30 cellular contexts compared by ENCODE assay signal in the genomic region with DNA sequence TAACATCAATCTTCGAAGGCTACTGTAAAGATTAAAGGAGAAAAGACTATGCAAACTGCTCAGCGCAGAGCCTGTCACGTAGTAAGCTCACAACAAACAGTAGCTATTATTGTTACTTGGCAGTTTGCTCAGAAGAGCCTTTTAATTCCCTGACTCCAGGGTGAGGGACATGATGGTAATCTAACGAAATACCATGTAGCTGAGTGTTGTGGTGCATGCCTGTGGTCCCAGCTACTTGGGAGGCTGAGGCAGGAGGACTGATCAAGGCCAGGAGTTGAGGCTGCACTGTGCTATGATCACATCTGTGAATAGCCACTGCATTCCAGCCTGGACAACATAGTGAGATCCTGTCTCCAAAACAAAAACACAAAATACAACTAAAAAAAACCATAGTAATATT. TPM values are rescaled to one million over a fixed set of nuclear protein-coding genes. Genes with fewer than 3 reads are reported as not detected.
DNase-seq lines count a peak whose midpoint lies in the region; ATAC-seq and TF ChIP-seq lines count a peak whose summit lies in the region.
"Had no signal": no experiment of that assay in that cellular context is flagged by ENCODE, and none has a peak within 500 bp of the region (broad histone marks: within the 10 kb centered on the region; RNA-seq: fewer than 3 reads in every experiment).

No MANE protein-coding gene starts in this region.

- H3K79me2 ChIP-seq in trophoblast cell (ENCODE audit: control insufficient read depth, insufficient read depth, low read length, poor library complexity), result no peaks in the 10 kb centered on the region

- H3K4me1 ChIP-seq in right atrium auricular region (peaks cover 0 to 13% of the 10 kb centered on the region in 2 donors), heart left ventricle (peaks cover 0 to 22% (median 7%) of the 10 kb centered on the region in 12 donors), trophoblast cell (ENCODE audit: control insufficient read depth in 1 of 2, insufficient read depth in 2 of 2, low read length in 2 of 2) (peaks cover 10 to 15% of the 10 kb centered on the region in 2 experiments), vagina (peaks cover 48% of the 10 kb centered on the region), adrenal gland (replicated peaks in 1 of 2) (peaks cover 0 to 9% of the 10 kb centered on the region in 2 donors)
- H3K4me1 ChIP-seq: SJCRH30 had no signal

- TF ChIP-seq CTCF in right atrium auricular region (IDR thresholded peaks at IDR 0.05) (no peak), heart left ventricle (IDR thresholded peaks at IDR 0.05) (no peak), vagina (IDR thresholded peaks at IDR 0.05) (no peak), adrenal gland (IDR thresholded peaks at IDR 0.05) (no peak)

- no peak for ATAC-seq in heart left ventricle
- ATAC-seq: natural killer cell; stimulated activated memory B cell treated with anti-CD40 and anti-IgM and Interleukin-4, amounts not matched to agents 10 μg/mL and 1 μg/mL and 100 μg/mL, for 72 hours; T-cell had no signal

- H3K36me3 Mint-ChIP-seq in activated naive CD8-positive, alpha-beta T cell treated with anti-CD3 and anti-CD28 coated beads for 36 hours, result peaks cover 35% of the 10 kb centered on the region

- no peak overlapping the region for H4K8ac ChIP-seq in trophoblast cell (ENCODE audit: low read depth, low read length)

- H3K4me3 Mint-ChIP-seq in activated naive CD8-positive, alpha-beta T cell treated with anti-CD3 and anti-CD28 coated beads for 36 hours, result no peak overlapping the region
- H3K4me3 Mint-ChIP-seq: activated T-cell treated with anti-CD3 and anti-CD28 coated beads, Interleukin-2, amount 50 U/mL, for 24 hours; CD8-positive, alpha-beta memory T cell; immature natural killer cell; natural killer cell; stimulated activated memory B cell treated with anti-CD40 and anti-IgM and Interleukin-4, amounts not matched to agents 10 μg/mL and 1 μg/mL and 100 μg/mL, for 72 hours; T-cell had no signal

- no peaks in the 10 kb centered on the region for H3K27me3 Mint-ChIP-seq in activated naive CD8-positive, alpha-beta T cell treated with anti-CD3 and anti-CD28 coated beads for 36 hours
- H3K27me3 Mint-ChIP-seq: activated T-cell treated with anti-CD3 and anti-CD28 coated beads, Interleukin-2, amount 50 U/mL, for 24 hours; CD8-positive, alpha-beta memory T cell; stimulated activated memory B cell treated with anti-CD40 and anti-IgM and Interleukin-4, amounts not matched to agents 10 μg/mL and 1 μg/mL and 100 μg/mL, for 72 hours; T-cell had no signal

- no peak overlapping the region for H2BK120ac ChIP-seq in trophoblast cell (ENCODE audit: insufficient read depth, low read length, poor library complexity)

- H3K4me1 Mint-ChIP-seq in activated naive CD8-positive, alpha-beta T cell treated with anti-CD3 and anti-CD28 coated beads for 36 hours, result no peaks in the 10 kb centered on the region
- H3K4me1 Mint-ChIP-seq: CD8-positive, alpha-beta memory T cell; immature natural killer cell; natural killer cell; stimulated activated memory B cell treated with anti-CD40 and anti-IgM and Interleukin-4, amounts not matched to agents 10 μg/mL and 1 μg/mL and 100 μg/mL, for 72 hours; T-cell had no signal

- no peak overlapping the region for H2BK5ac ChIP-seq in trophoblast cell (ENCODE audit: low read depth, low read length, poor library complexity)

- 93 to 97% (median 95%) methylated on average over 4 of the region's 4 CpGs for WGBS in heart left ventricle, 4 donors
- no CpG with 5 or more reads among the region's 4 CpGs for WGBS in trophoblast cell (ENCODE audit: extremely low coverage, insufficient coverage, insufficient read length)
- WGBS in adrenal gland, 4 donors, result 91 to 96% (median 93%) methylated on average over 4 of the region's 4 CpGs

- no peak overlapping the region for H2AFZ ChIP-seq in trophoblast cell (ENCODE audit: insufficient read depth, low read length, poor library complexity)

- intact Hi-C loops in heart left ventricle (cut with DNase I), result no loop called here
- intact Hi-C loops in vagina (cut with DNase I), result loop anchor here (5.0 to 10.0 kb wide), 2 partner anchors 60 to 142 kb away; no protein-coding TSS in a partner anchor
- intact Hi-C loops in adrenal gland (cut with DNase I), result loop anchor here in 1 of 2 donors (5.0 kb wide), 1 partner anchor 60 kb away; no protein-coding TSS in a partner anchor

- DNase-seq in right atrium auricular region (ENCODE audit: low spot score) (no peak), heart left ventricle (no peak), trophoblast cell (peak; percentile 88 to 94), vagina (ENCODE audit: extremely low spot score in 2 of 2) (no peak), SIG-M5 treated with dmso at 0.1 percent for 504 hours (lab: John Stamatoyannopoulos, UW; ENCODE audit: unreplicated experiment) (no peak), adrenal gland (no peak)
- no peak for DNase-seq in activated naive CD8-positive, alpha-beta T cell treated with anti-CD3 and anti-CD28 coated beads for 36 hours
- DNase-seq: activated CD4-positive, CD25-positive, alpha-beta regulatory T cell treated with anti-CD3 and anti-CD28 coated beads, Interleukin-2, amount 50 U/mL, for 72 hours; activated naive CD4-positive, alpha-beta T cell; activated T-cell treated with anti-CD3 and anti-CD28 coated beads, Interleukin-2, amount 50 U/mL, for 24 hours; CD8-positive, alpha-beta memory T cell; foreskin fibroblast; hippocampal formation; immature natural killer cell; KG1; natural killer cell; NCI-H146; NCI-H524; Peyer's patch; retina; SJCRH30; stimulated activated CD4-positive, alpha-beta T cell treated with anti-CD3 and anti-CD28 coated beads, Interleukin-4, amount 100 ng/mL, for 1 hour; T-cell had no signal

- H3K27ac ChIP-seq in right atrium auricular region (peak overlapping the region; percentile 54 to 70), heart left ventricle (peak overlapping the region in 1 of 12 donors; percentile 44), cingulate gyrus (ENCODE audit: low read depth, low read length) (peak overlapping the region; percentile 90), trophoblast cell (ENCODE audit: low read depth, low read length) (no peak overlapping the region), vagina (peak overlapping the region; percentile 82), adrenal gland (peak overlapping the region in 2 of 5 donors; percentile 53 to 69)
- H3K27ac ChIP-seq: 22Rv1, SJCRH30 had no signal

- no peak overlapping the region for H4K91ac ChIP-seq in trophoblast cell (ENCODE audit: low read depth, low read length)

- H4K12ac ChIP-seq in trophoblast cell (ENCODE audit: low read depth, low read length), result no peak overlapping the region

- no peak overlapping the region for H3K14ac ChIP-seq in trophoblast cell (ENCODE audit: low read length)

- H3K27ac Mint-ChIP-seq in activated naive CD8-positive, alpha-beta T cell treated with anti-CD3 and anti-CD28 coated beads for 36 hours, result no peak overlapping the region
- H3K27ac Mint-ChIP-seq: activated T-cell treated with anti-CD3 and anti-CD28 coated beads, Interleukin-2, amount 50 U/mL, for 24 hours; CD8-positive, alpha-beta memory T cell; immature natural killer cell; natural killer cell; stimulated activated memory B cell treated with anti-CD40 and anti-IgM and Interleukin-4, amounts not matched to agents 10 μg/mL and 1 μg/mL and 100 μg/mL, for 72 hours; T-cell had no signal

- no peak for TF ChIP-seq POLR2A in heart left ventricle (IDR thresholded peaks at IDR 0.05)
- TF ChIP-seq POLR2A in vagina (IDR thresholded peaks at IDR 0.05), result no peak
- TF ChIP-seq POLR2A in adrenal gland (IDR thresholded peaks at IDR 0.05), result no peak

- no peak overlapping the region for H3K9ac ChIP-seq in trophoblast cell (ENCODE audit: low read length)

- no peak overlapping the region for H3K4ac ChIP-seq in trophoblast cell (ENCODE audit: low read depth, low read length)

- H3K9me3 Mint-ChIP-seq in activated naive CD8-positive, alpha-beta T cell treated with anti-CD3 and anti-CD28 coated beads for 36 hours, result peaks cover 10% of the 10 kb centered on the region

- H3K36me3 ChIP-seq in right atrium auricular region (peaks cover 53% of the 10 kb centered on the region), heart left ventricle (peaks cover 3 to 90% (median 74%) of the 10 kb centered on the region in 9 donors), trophoblast cell (ENCODE audit: control insufficient read depth in 1 of 2, insufficient read depth in 2 of 2, low read length in 2 of 2) (peaks cover 21 to 41% of the 10 kb centered on the region in 2 experiments), vagina (peaks cover 0 to 31% of the 10 kb centered on the region in 2 donors), adrenal gland (replicated peaks in 1 of 2) (peaks cover 0 to 48% of the 10 kb centered on the region in 2 donors)

- no peak overlapping the region for H2AK5ac ChIP-seq in trophoblast cell (ENCODE audit: low read length)

- no peaks in the 10 kb centered on the region for H3K79me1 ChIP-seq in trophoblast cell (ENCODE audit: low read length)

- no peaks in the 10 kb centered on the region for H3K27me3 ChIP-seq in right atrium auricular region
- H3K27me3 ChIP-seq in heart left ventricle, result no peaks in the 10 kb centered on the region
- H3K27me3 ChIP-seq in trophoblast cell (ENCODE audit: insufficient read depth, low read length), result no peaks in the 10 kb centered on the region
- no peaks in the 10 kb centered on the region for H3K27me3 ChIP-seq in vagina
- no peaks in the 10 kb centered on the region for H3K27me3 ChIP-seq in adrenal gland
- H3K27me3 ChIP-seq: Peyer's patch, SJCRH30 had no signal

- H3K18ac ChIP-seq in trophoblast cell (ENCODE audit: low read length), result no peak overlapping the region

- no peak overlapping the region for H2BK12ac ChIP-seq in trophoblast cell (ENCODE audit: low read length)

- H3K9me3 ChIP-seq in right atrium auricular region, result peaks cover 0 to 15% of the 10 kb centered on the region in 2 donors
- H3K9me3 ChIP-seq in heart left ventricle, result peaks cover 0 to 15% (median 4%) of the 10 kb centered on the region in 12 donors
- peaks cover 1% of the 10 kb centered on the region for H3K9me3 ChIP-seq in trophoblast cell (ENCODE audit: insufficient read depth, low read depth, low read length)
- peaks cover 3% of the 10 kb centered on the region for H3K9me3 ChIP-seq in vagina
- H3K9me3 ChIP-seq in adrenal gland (replicated peaks in 1 of 3), result no peaks in the 10 kb centered on the region
- H3K9me3 ChIP-seq: Peyer's patch, SJCRH30 had no signal

- no peak overlapping the region for H3K4me2 ChIP-seq in trophoblast cell (ENCODE audit: low read length)

- H3K23ac ChIP-seq in trophoblast cell (ENCODE audit: low read length), result no peak overlapping the region

- H3K4me3 ChIP-seq in right atrium auricular region (no peak overlapping the region), heart left ventricle (no peak overlapping the region), trophoblast cell (ENCODE audit: low read depth, low read length) (no peak overlapping the region), vagina (no peak overlapping the region), adrenal gland (no peak overlapping the region)
- H3K4me3 ChIP-seq: Peyer's patch, SJCRH30 had no signal

RNA-seq across cellular contexts. Expression of a gene that starts 22.8 kb away (rescaled TPM):
- total RNA-seq in right atrium auricular region (10 to 100 TPM; 29.4 to 30.0 TPM), heart left ventricle (10 to 100 TPM; 26.3 to 65.3 (median 52.6) TPM), vagina (47.6 TPM), adrenal gland (100 to 1,000 TPM in 4 of 8 donors, 10 to 100 TPM in 4; 49.1 to 165 (median 112) TPM)
- polyA plus RNA-seq in heart left ventricle (10 to 100 TPM; 36.6 to 88.1 TPM), adrenal gland (100 to 1,000 TPM in 1 of 3 donors, 10 to 100 TPM in 2; 53.3 to 142 (median 53.4) TPM)
- polyA plus RNA-seq in trophoblast cell (2013), result 84.9 and 94.4 TPM in 2 replicates
- total RNA-seq in activated naive CD8-positive, alpha-beta T cell treated with anti-CD3 and anti-CD28 coated beads for 36 hours, result 10 to 100 TPM; 21.0 to 21.2 TPM

RNA-seq across cellular contexts. Expression of a gene that starts 25.3 kb away (rescaled TPM):
- total RNA-seq in right atrium auricular region, result not detected
- total RNA-seq in heart left ventricle, result not detected
- under 1 TPM in 1 of 2 donors, not detected in 1; 0.11 TPM for polyA plus RNA-seq in heart left ventricle
- not detected in 2 replicates for polyA plus RNA-seq in trophoblast cell (2013)
- not detected for total RNA-seq in vagina
- not detected for total RNA-seq in activated naive CD8-positive, alpha-beta T cell treated with anti-CD3 and anti-CD28 coated beads for 36 hours
- total RNA-seq in adrenal gland, result not detected
- polyA plus RNA-seq in adrenal gland, result under 1 TPM in 2 of 3 donors, not detected in 1; 0.17 to 0.40 TPM
- total RNA-seq: CD8-positive, alpha-beta memory T cell; G401; HT-29; mesenteric fat pad; omental fat pad; SJCRH30; T-cell had no signal

Comparison
In these comparisons a context has a peak if more than half of its experiments do, and no peak if none do; other contexts are left out.
1. DNase-seq: peak in trophoblast cell (2 of 2); none in right atrium auricular region (single experiment), heart left ventricle (0 of 5), vagina (0 of 2), activated naive CD8-positive, alpha-beta T cell treated with anti-CD3 and anti-CD28 coated beads for 36 hours (single experiment), SIG-M5 treated with dmso at 0.1 percent for 504 hours (single experiment) and adrenal gland (0 of 7).